ENCODE assay signal across 2 cellular contexts in genomic region chr1:21942969-21943640, GRCh38.
TF ChIP-seq lines count a peak whose summit lies in the region.

No MANE protein-coding gene starts in this region.

TF ChIP-seq in HCT116, 20 proteins besides CTCF, POLR2A, EP300 and RAD21:
- TF ChIP-seq MAX (IDR thresholded peaks at IDR 0.05): 0 out of 2 replicates have a peak, but pooled peaks have one; percentile 30
TF ChIP-seq in HCT116: peak in this region for 1; not testable (repeated sequence) for 19.

TF ChIP-seq in endothelial cell of umbilical vein, 7 proteins besides CTCF, POLR2A, EP300 and RAD21:
- TF ChIP-seq FOS (IDR thresholded peaks at IDR 0.05; ENCODE audit: borderline replicate concordance, insufficient read depth, low read length): peak; percentile 71
- TF ChIP-seq MAX (IDR thresholded peaks at IDR 0.05; ENCODE audit: insufficient read depth, insufficient read length): peak; percentile 68
- TF ChIP-seq GATA2 (IDR thresholded peaks at IDR 0.05; ENCODE audit: insufficient read depth, insufficient read length, low read depth, low read length): peak; percentile 67
- peak; percentile 55 for TF ChIP-seq JUN (IDR thresholded peaks at IDR 0.05; ENCODE audit: borderline replicate concordance, insufficient read depth, insufficient read length, low read depth)
